Comparison of ENCODE assay signal across 12 cellular contexts in the genomic region with DNA sequence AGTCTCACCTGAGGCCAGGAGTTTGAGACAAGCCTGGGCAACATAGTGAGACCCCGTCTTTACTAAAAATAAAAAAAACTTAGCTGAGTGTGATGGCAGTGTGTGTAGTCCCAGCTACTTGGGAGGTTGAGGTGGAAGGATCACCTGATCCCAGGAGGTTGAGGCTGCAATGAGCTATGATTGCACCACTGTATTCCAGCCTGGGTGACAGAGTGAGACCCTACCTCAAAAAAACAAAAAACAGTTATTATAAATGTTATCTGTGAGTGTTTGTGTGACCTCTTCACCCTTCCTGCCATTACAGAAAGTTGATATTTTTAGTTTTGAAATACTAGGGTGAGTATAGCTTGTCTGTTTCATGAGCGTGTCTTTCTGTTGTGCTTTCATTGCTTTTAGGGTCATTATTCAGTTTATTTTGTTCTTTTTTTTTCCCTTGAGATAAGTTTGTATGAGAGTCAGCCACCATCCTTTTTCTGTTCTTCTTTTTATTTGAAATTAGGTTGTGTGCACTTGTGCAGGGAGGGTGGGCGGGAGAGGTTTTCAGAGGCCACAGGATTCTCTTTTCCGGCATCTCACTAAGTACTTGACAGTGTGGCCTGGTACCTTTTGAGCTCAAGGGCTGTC. TPM values are rescaled to one million over a fixed set of nuclear protein-coding genes. Genes with fewer than 3 reads are reported as not detected.
A peak's percentile ranks its signal among the peaks of the same experiment; 100 is the strongest.
DNase-seq lines count a peak whose midpoint lies in the region; ATAC-seq and TF ChIP-seq lines count a peak whose summit lies in the region.
"Had no signal": no experiment of that assay in that cellular context is flagged by ENCODE, and none has a peak within 500 bp of the region (broad histone marks: within the 10 kb centered on the region; RNA-seq: fewer than 3 reads in every experiment).

No MANE protein-coding gene starts in this region.

- peaks cover 0 to 11% of the 10 kb centered on the region in 2 experiments for H3K9me3 ChIP-seq in CD4-positive, CD25-positive, alpha-beta regulatory T cell (ENCODE audit: control insufficient read depth in 2 of 2, low read length in 2 of 2)
- H3K9me3 ChIP-seq in lower lobe of right lung: peaks cover 13% of the 10 kb centered on the region

- no peaks in the 10 kb centered on the region for H3K27me3 Mint-ChIP-seq in CD4-positive, CD25-positive, alpha-beta regulatory T cell

- H3K9me3 Mint-ChIP-seq in CD4-positive, CD25-positive, alpha-beta regulatory T cell: peaks cover 0 to 11% (median 5%) of the 10 kb centered on the region in 7 donors

- H3K27ac Mint-ChIP-seq in CD4-positive, CD25-positive, alpha-beta regulatory T cell: peak overlapping the region in 2 of 3 donors; percentile 11 to 48
- H3K27ac Mint-ChIP-seq: neural progenitor cell had no signal

- no peak overlapping the region for H3K27ac ChIP-seq in CD4-positive, CD25-positive, alpha-beta regulatory T cell (ENCODE audit: insufficient read depth, low read length, poor library complexity, severe bottlenecking)
- no peak overlapping the region for H3K27ac ChIP-seq in lower lobe of right lung
- no peak overlapping the region for H3K27ac ChIP-seq in caudate nucleus (ENCODE audit: low read depth, low read length)
- H3K27ac ChIP-seq: neural progenitor cell had no signal

- peaks cover 4% of the 10 kb centered on the region for H3K36me3 ChIP-seq in CD4-positive, CD25-positive, alpha-beta regulatory T cell (ENCODE audit: control insufficient read depth, insufficient read depth, low read length)
- H3K36me3 ChIP-seq in lower lobe of right lung: no peaks in the 10 kb centered on the region
- H3K36me3 ChIP-seq: neural progenitor cell had no signal

- no peaks in the 10 kb centered on the region for H3K27me3 ChIP-seq in CD4-positive, CD25-positive, alpha-beta regulatory T cell (ENCODE audit: control insufficient read depth, insufficient read depth, low read length)
- no peaks in the 10 kb centered on the region for H3K27me3 ChIP-seq in lower lobe of right lung (ENCODE audit: low read depth)
- H3K27me3 ChIP-seq: neural progenitor cell had no signal

- DNase-seq in CD4-positive, CD25-positive, alpha-beta regulatory T cell: no peak
- no peak for DNase-seq in amniotic stem cell (lab: John Stamatoyannopoulos, UW)
- no peak for DNase-seq in lower lobe of right lung
- no peak for DNase-seq in HPDE6-E6E7 (ENCODE audit: extremely low spot score)
- no peak for DNase-seq in caudate nucleus (lab: John Stamatoyannopoulos, UW)
- DNase-seq: activated effector memory CD4-positive, alpha-beta T cell treated with anti-CD3 and anti-CD28 coated beads, Interleukin-2, amount 50 U/mL, for 16 hours; effector CD4-positive, alpha-beta T cell; NCI-H526 treated with DMSO at 0.1 percent for 48 hours had no signal

- no peak for ATAC-seq in CD4-positive, CD25-positive, alpha-beta regulatory T cell (ENCODE audit: low read depth in 2 of 2)
- ATAC-seq in GM19043 (IDR thresholded peaks at IDR 0.05; ENCODE audit: low read depth, unreplicated experiment) (peak; percentile 55), HG02763 (IDR thresholded peaks at IDR 0.05; ENCODE audit: unreplicated experiment) (peak; percentile 72), HG03558 (IDR thresholded peaks at IDR 0.05; ENCODE audit: extremely low read depth, unreplicated experiment) (peak; percentile 42), lower lobe of right lung (no peak)

- H3K4me3 ChIP-seq in CD4-positive, CD25-positive, alpha-beta regulatory T cell (ENCODE audit: low read depth, low read length): no peak overlapping the region
- H3K4me3 ChIP-seq in lower lobe of right lung: no peak overlapping the region
- H3K4me3 ChIP-seq: neural progenitor cell had no signal

- peaks cover 9% of the 10 kb centered on the region for H3K4me1 ChIP-seq in CD4-positive, CD25-positive, alpha-beta regulatory T cell (ENCODE audit: control insufficient read depth, insufficient read depth, low read length, poor library complexity, severe bottlenecking)
- peaks cover 22% of the 10 kb centered on the region for H3K4me1 ChIP-seq in lower lobe of right lung

- intact Hi-C loops in lower lobe of right lung (cut with DNase I): no loop called here

- H3K4me3 Mint-ChIP-seq in CD4-positive, CD25-positive, alpha-beta regulatory T cell: peak overlapping the region in 2 of 4 donors; percentile 6 to 13
- H3K4me3 Mint-ChIP-seq: neural progenitor cell had no signal

- peaks cover 50 to 86% (median 64%) of the 10 kb centered on the region in 4 donors for H3K4me1 Mint-ChIP-seq in CD4-positive, CD25-positive, alpha-beta regulatory T cell

- no peak for TF ChIP-seq CTCF in lower lobe of right lung (IDR thresholded peaks at IDR 0.05)

- H3K36me3 Mint-ChIP-seq in CD4-positive, CD25-positive, alpha-beta regulatory T cell: peaks cover 4% of the 10 kb centered on the region

RNA-seq across cellular contexts. Expression of a gene that starts 26.2 kb away (rescaled TPM):
- 27.0 TPM for total RNA-seq in CD4-positive, CD25-positive, alpha-beta regulatory T cell
- 1 to 10 TPM; 3.1 to 5.0 (median 4.0) TPM for polyA plus RNA-seq in CD4-positive, CD25-positive, alpha-beta regulatory T cell
- 40.5 TPM for total RNA-seq in lower lobe of right lung

Comparison
In these comparisons a context has a peak if more than half of its experiments do, and no peak if none do; other contexts are left out.
1. ATAC-seq: peak in GM19043 (single experiment), HG02763 (single experiment) and HG03558 (single experiment); none in CD4-positive, CD25-positive, alpha-beta regulatory T cell (0 of 2) and lower lobe of right lung (0 of 2).